Comparison of ENCODE assay signal across 8 cellular contexts in genomic region chr3:88148651-88149050, GRCh38. TPM values are rescaled to one million over a fixed set of nuclear protein-coding genes. Genes with fewer than 3 reads are reported as not detected.
DNase-seq lines count a peak whose midpoint lies in the region; ATAC-seq and TF ChIP-seq lines count a peak whose summit lies in the region.

No MANE protein-coding gene starts in this region.

- H3K9ac ChIP-seq in iPS-20b (ENCODE audit: low read depth, low read length) = peak overlapping the region; percentile 100; the same call in 1 of the 2 replicates

- no peak for DNase-seq in HFFc6
- DNase-seq in stimulated activated naive CD8-positive, alpha-beta T cell treated with anti-CD3 and anti-CD28 coated beads, Interleukin-15, Interleukin-2, amounts not matched to agents 100 U/mL and 50 U/mL, for 24 hours = peak; percentile 9
- no peak for DNase-seq in amniotic stem cell (lab: John Stamatoyannopoulos, UW)
- DNase-seq in NCI-H345 (lab: John Stamatoyannopoulos, UW) = no peak
- no peak for DNase-seq in erythroblast (lab: John Stamatoyannopoulos, UW)
- no peak for DNase-seq in NCI-H524 (lab: John Stamatoyannopoulos, UW)

- no peaks in the 10 kb centered on the region for H3K9me3 Mint-ChIP-seq in HFFc6
- H3K9me3 Mint-ChIP-seq in activated T-helper 17 cell treated with anti-CD3 and anti-CD28 coated beads, Interleukin-2, amount 50 U/mL, for 72 hours = no peaks in the 10 kb centered on the region

- peaks cover 2% of the 10 kb centered on the region for H3K27me3 Mint-ChIP-seq in HFFc6 (ENCODE audit: insufficient read depth)
- no peaks in the 10 kb centered on the region for H3K27me3 Mint-ChIP-seq in activated T-helper 17 cell treated with anti-CD3 and anti-CD28 coated beads, Interleukin-2, amount 50 U/mL, for 72 hours

- peaks cover 9% of the 10 kb centered on the region for H3K36me3 ChIP-seq in iPS-20b (ENCODE audit: insufficient read depth, low read depth, low read length)

- H3K4me1 Mint-ChIP-seq in HFFc6 (ENCODE audit: low read depth) = peaks cover 34% of the 10 kb centered on the region
- peaks cover 21% of the 10 kb centered on the region for H3K4me1 Mint-ChIP-seq in activated T-helper 17 cell treated with anti-CD3 and anti-CD28 coated beads, Interleukin-2, amount 50 U/mL, for 72 hours

- no peak for ATAC-seq in activated T-helper 17 cell treated with anti-CD3 and anti-CD28 coated beads, Interleukin-2, amount 50 U/mL, for 72 hours (replicated peaks)
- ATAC-seq in stimulated activated naive CD8-positive, alpha-beta T cell treated with anti-CD3 and anti-CD28 coated beads, Interleukin-15, Interleukin-2, amounts not matched to agents 100 U/mL and 50 U/mL, for 24 hours = no peak

- H3K27me3 ChIP-seq in iPS-20b (ENCODE audit: insufficient read depth, low read length) = no peaks in the 10 kb centered on the region

- TF ChIP-seq POLR2A in erythroblast (IDR thresholded peaks at IDR 0.05; ENCODE audit: low read length) = no peak

- H3K36me3 Mint-ChIP-seq in HFFc6 (ENCODE audit: low read depth) = no peaks in the 10 kb centered on the region
- H3K36me3 Mint-ChIP-seq in activated T-helper 17 cell treated with anti-CD3 and anti-CD28 coated beads, Interleukin-2, amount 50 U/mL, for 72 hours (ENCODE audit: low read depth) = peaks cover 30% of the 10 kb centered on the region

- H3K4me3 ChIP-seq in iPS-20b (ENCODE audit: low read length) = peak overlapping the region; percentile 90

- H3K9me3 ChIP-seq in iPS-20b (ENCODE audit: insufficient read depth, low read depth, low read length) = no peaks in the 10 kb centered on the region

- peaks cover 11% of the 10 kb centered on the region; the same call in 1 of the 2 replicates for H3K4me1 ChIP-seq in iPS-20b (ENCODE audit: insufficient read depth, low read length)

- H3K27ac Mint-ChIP-seq in HFFc6 = peak overlapping the region; percentile 97
- H3K27ac Mint-ChIP-seq in activated T-helper 17 cell treated with anti-CD3 and anti-CD28 coated beads, Interleukin-2, amount 50 U/mL, for 72 hours = peak overlapping the region; percentile 95

- no peak for TF ChIP-seq CTCF in HFFc6 (IDR thresholded peaks at IDR 0.05)

- H3K4me3 Mint-ChIP-seq in HFFc6 = peak overlapping the region; percentile 98
- H3K4me3 Mint-ChIP-seq in activated T-helper 17 cell treated with anti-CD3 and anti-CD28 coated beads, Interleukin-2, amount 50 U/mL, for 72 hours = peak overlapping the region; percentile 92

- peak overlapping the region; percentile 98 for H3K27ac ChIP-seq in iPS-20b (ENCODE audit: low read length)

RNA-seq across cellular contexts. Expression of gene C3orf38, which starts 1.1 kb away (rescaled TPM):
- 10 to 100 TPM; 23.0 to 28.9 (median 26.4) TPM for total RNA-seq in HFFc6 (2021; fragmentation: NEBNext Ultra II Directional; extraction: Animal tissue kit (Norgen Biotek cat#: 25700))
- total RNA-seq in activated T-helper 17 cell treated with anti-CD3 and anti-CD28 coated beads, Interleukin-2, amount 50 U/mL, for 72 hours = 10 to 100 TPM; 29.6 to 33.3 TPM
